ENCODE assay signal across 13 cellular contexts in genomic region chr4:155789391-155789790, GRCh38. TPM values are rescaled to one million over a fixed set of nuclear protein-coding genes. Genes with fewer than 3 reads are reported as not detected.
A peak's percentile ranks its signal among the peaks of the same experiment; 100 is the strongest.
DNase-seq lines count a peak whose midpoint lies in the region; ATAC-seq lines count a peak whose summit lies in the region.
"Had no signal": no experiment of that assay in that cellular context is flagged by ENCODE, and none has a peak within 500 bp of the region (broad histone marks: within the 10 kb centered on the region; RNA-seq: fewer than 3 reads in every experiment).

No MANE protein-coding gene starts in this region.

- DNase-seq in left lobe of liver (ENCODE audit: low spot score) (no peak), DMS53 (lab: John Stamatoyannopoulos, UW) (no peak), NCI-H2171 treated with DMSO at 0.1 percent for 48 hours (lab: John Stamatoyannopoulos, UW) (no peak), cerebellar cortex (ENCODE audit: low spot score) (no peak)
- DNase-seq: mammary epithelial cell, NCI-H446 treated with DMSO at 0.1 percent for 48 hours, PC-3, WERI-Rb-1 had no signal

- no peaks in the 10 kb centered on the region for H3K9me3 ChIP-seq in BLaER1

- no peaks in the 10 kb centered on the region for H3K9me3 Mint-ChIP-seq in stimulated activated memory B cell treated with anti-CD40 and anti-IgM and Interleukin-4, amounts not matched to agents 10 μg/mL and 1 μg/mL and 100 μg/mL, for 72 hours

- H3K4me2 ChIP-seq in BLaER1 = peak overlapping the region; percentile 54

- H3K4me1 ChIP-seq in BLaER1 = peaks cover 7% of the 10 kb centered on the region; the same call in 1 of the 2 replicates

- no peaks in the 10 kb centered on the region for H3K27me3 ChIP-seq in BLaER1

- H3K27ac ChIP-seq in BLaER1 = no peak overlapping the region
- H3K27ac ChIP-seq: HL-60, WERI-Rb-1 had no signal

- no peak overlapping the region for H3K4me3 Mint-ChIP-seq in stimulated activated memory B cell treated with anti-CD40 and anti-IgM and Interleukin-4, amounts not matched to agents 10 μg/mL and 1 μg/mL and 100 μg/mL, for 72 hours

- no peak overlapping the region for H3K9ac ChIP-seq in BLaER1

- no peaks in the 10 kb centered on the region for H3K36me3 Mint-ChIP-seq in stimulated activated memory B cell treated with anti-CD40 and anti-IgM and Interleukin-4, amounts not matched to agents 10 μg/mL and 1 μg/mL and 100 μg/mL, for 72 hours

- H3K36me3 ChIP-seq in BLaER1 = no peaks in the 10 kb centered on the region
- H3K36me3 ChIP-seq: WERI-Rb-1 had no signal

- no peak overlapping the region for H3K4me3 ChIP-seq in BLaER1

- ATAC-seq in GM19025 (IDR thresholded peaks at IDR 0.05; ENCODE audit: low read depth, unreplicated experiment) (peak; percentile 54), HG03565 (IDR thresholded peaks at IDR 0.05; ENCODE audit: unreplicated experiment) (peak; percentile 32), left lobe of liver (peak; percentile 21)
- no peak for ATAC-seq in stimulated activated memory B cell treated with anti-CD40 and anti-IgM and Interleukin-4, amounts not matched to agents 10 μg/mL and 1 μg/mL and 100 μg/mL, for 72 hours
- ATAC-seq: PC-3 had no signal

- no peaks in the 10 kb centered on the region for H3K4me1 Mint-ChIP-seq in stimulated activated memory B cell treated with anti-CD40 and anti-IgM and Interleukin-4, amounts not matched to agents 10 μg/mL and 1 μg/mL and 100 μg/mL, for 72 hours

- H3K27ac Mint-ChIP-seq in stimulated activated memory B cell treated with anti-CD40 and anti-IgM and Interleukin-4, amounts not matched to agents 10 μg/mL and 1 μg/mL and 100 μg/mL, for 72 hours = no peak overlapping the region

- no peaks in the 10 kb centered on the region for H4K20me1 ChIP-seq in BLaER1

- H3K27me3 Mint-ChIP-seq in stimulated activated memory B cell treated with anti-CD40 and anti-IgM and Interleukin-4, amounts not matched to agents 10 μg/mL and 1 μg/mL and 100 μg/mL, for 72 hours = no peaks in the 10 kb centered on the region

RNA-seq across cellular contexts. Expression of gene GUCY1B1, which starts 30.6 kb away (rescaled TPM):
- total RNA-seq in left lobe of liver = 2.1 TPM
